1 cellular context compared by ENCODE assay signal in the genomic region with DNA sequence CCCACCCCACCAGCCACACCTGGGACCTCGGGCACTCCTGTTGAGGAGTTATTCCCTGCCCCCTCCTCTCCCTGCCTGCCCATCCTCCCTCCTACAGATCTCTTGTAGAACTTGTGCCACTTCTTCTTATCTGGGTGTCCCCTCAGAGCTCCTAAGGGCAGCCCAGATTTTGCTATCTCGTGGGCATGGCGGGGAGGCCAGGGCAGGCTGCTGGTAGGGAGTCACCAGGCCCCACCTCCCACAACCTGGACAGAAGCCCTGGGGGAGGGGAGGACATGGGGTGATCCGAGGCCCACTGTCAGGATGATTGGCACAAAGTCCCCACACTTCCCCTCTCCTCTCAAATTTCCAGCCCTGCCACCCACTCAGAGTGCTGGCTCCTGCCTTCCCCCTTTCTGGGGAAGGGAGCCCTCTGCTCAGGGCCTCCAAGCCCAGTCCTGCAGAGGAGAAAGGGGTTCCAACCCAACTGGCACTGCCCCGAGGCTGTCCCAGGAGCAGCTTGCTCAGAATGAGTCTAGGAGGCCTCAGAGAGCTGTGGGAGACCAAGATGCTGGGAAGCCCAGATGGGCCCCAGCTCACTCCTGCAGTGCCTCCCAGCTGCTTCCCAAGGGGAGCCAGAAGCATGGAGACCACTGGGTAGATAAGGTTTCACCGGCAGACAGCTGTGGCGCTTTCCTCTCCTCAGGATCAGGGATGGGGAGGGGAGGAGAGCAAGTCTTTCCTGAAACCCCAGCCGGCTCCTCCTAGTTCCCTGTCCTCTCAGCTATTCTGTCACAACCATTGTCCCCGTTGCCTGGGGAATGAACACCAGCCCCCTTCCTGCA.
TF ChIP-seq lines count a peak whose summit lies in the region.

No MANE protein-coding gene starts in this region.

TF ChIP-seq in GM23338, 12 proteins besides CTCF, POLR2A, EP300 and RAD21 (continued from another document):
- TF ChIP-seq ZNF462 (CRISPR knock-in tag; IDR thresholded peaks at IDR 0.05), result no peak
- TF ChIP-seq, protein P1, sequence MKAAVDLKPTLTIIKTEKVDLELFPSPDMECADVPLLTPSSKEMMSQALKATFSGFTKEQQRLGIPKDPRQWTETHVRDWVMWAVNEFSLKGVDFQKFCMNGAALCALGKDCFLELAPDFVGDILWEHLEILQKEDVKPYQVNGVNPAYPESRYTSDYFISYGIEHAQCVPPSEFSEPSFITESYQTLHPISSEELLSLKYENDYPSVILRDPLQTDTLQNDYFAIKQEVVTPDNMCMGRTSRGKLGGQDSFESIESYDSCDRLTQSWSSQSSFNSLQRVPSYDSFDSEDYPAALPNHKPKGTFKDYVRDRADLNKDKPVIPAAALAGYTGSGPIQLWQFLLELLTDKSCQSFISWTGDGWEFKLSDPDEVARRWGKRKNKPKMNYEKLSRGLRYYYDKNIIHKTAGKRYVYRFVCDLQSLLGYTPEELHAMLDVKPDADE (IDR thresholded peaks at IDR 0.05), result no peak
- TF ChIP-seq NANOG (IDR thresholded peaks at IDR 0.05; ENCODE audit: borderline replicate concordance), result no peak
